In genomic region chr4:44313702-44314101, GRCh38 we compare ENCODE assay signal across 7 cellular contexts.
"Had no signal": no experiment of that assay in that cellular context is flagged by ENCODE, and none has a peak within 500 bp of the region (broad histone marks: within the 10 kb centered on the region; RNA-seq: fewer than 3 reads in every experiment).

No MANE protein-coding gene starts in this region.

- H3K4me3 ChIP-seq: GM23338 had no signal

- H3K4me3 Mint-ChIP-seq: GM23338, H9 had no signal

- ATAC-seq: GM23338 had no signal

- H3K9me3 Mint-ChIP-seq: GM23338, H9 had no signal

- H3K4me2 ChIP-seq: GM23338 had no signal

- H3K27ac Mint-ChIP-seq: GM23338, H9 had no signal

- FAIRE-seq: H1, H54, HTR-8/SVneo had no signal

- H2AFZ ChIP-seq: GM23338 had no signal

- H3K4me1 Mint-ChIP-seq: GM23338 had no signal

- DNase-seq: H9, HCEC 1CT, IMR-90 had no signal
